Comparison of ENCODE assay signal across 21 cellular contexts in the genomic region with DNA sequence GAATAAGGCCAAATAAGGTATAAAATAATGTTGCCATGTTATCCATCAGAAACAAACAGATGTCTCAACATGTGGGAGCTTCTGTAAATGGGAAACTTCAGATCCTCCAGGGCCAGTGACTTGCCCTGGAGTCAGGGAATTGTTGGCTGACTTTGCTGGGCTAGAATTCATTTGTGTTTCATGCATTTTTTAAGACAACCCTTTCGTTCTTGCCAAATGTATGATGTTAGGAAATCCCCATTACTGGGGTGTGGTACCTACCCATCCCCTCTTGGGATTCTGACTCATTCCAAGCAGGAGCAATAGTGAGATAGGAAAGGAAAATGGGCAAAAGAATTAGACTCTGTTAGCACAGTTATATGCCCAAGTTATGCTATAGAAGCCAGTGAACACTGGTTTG. TPM values are rescaled to one million over a fixed set of nuclear protein-coding genes. Genes with fewer than 3 reads are reported as not detected.
A peak's percentile ranks its signal among the peaks of the same experiment; 100 is the strongest.
DNase-seq lines count a peak whose midpoint lies in the region; ATAC-seq and TF ChIP-seq lines count a peak whose summit lies in the region.
"Had no signal": no experiment of that assay in that cellular context is flagged by ENCODE, and none has a peak within 500 bp of the region (broad histone marks: within the 10 kb centered on the region; RNA-seq: fewer than 3 reads in every experiment).

No MANE protein-coding gene starts in this region.

- no peak overlapping the region for H3K27ac Mint-ChIP-seq in activated CD8-positive, alpha-beta memory T cell treated with anti-CD3 and anti-CD28 coated beads, Interleukin-2, amount 10 ng/mL, durations not matched to agents 7 days and 5 days
- H3K27ac Mint-ChIP-seq: activated CD4-positive, alpha-beta T cell treated with anti-CD3 and anti-CD28 coated beads, Interleukin-2, amount 10 ng/mL, durations not matched to agents 7 days and 5 days; activated T-cell treated with anti-CD3 and anti-CD28 coated beads, Interleukin-2, amount 50 U/mL, for 72 hours had no signal

- peaks cover 24% of the 10 kb centered on the region for H3K36me3 Mint-ChIP-seq in activated CD8-positive, alpha-beta memory T cell treated with anti-CD3 and anti-CD28 coated beads, Interleukin-2, amount 10 ng/mL, durations not matched to agents 7 days and 5 days

- 0 to 8% methylated on average over 1 of the region's 1 CpG for WGBS in aorta, 2 donors

- H3K4me3 ChIP-seq in HFF-Myc (replicated peaks; ENCODE audit: low read depth, low read length) (no peak overlapping the region), cardiac fibroblast (replicated peaks in 1 of 2; ENCODE audit: low read depth in 2 of 2, low read length in 2 of 2) (no peak overlapping the region), left ventricle myocardium inferior (no peak overlapping the region), aorta (ENCODE audit: low read length in 2 of 2) (no peak overlapping the region)
- H3K4me3 ChIP-seq: mucosa of descending colon, uterus had no signal

- H3K27me3 ChIP-seq in left ventricle myocardium inferior (ENCODE audit: low read depth) (no peaks in the 10 kb centered on the region), aorta (ENCODE audit: control insufficient read depth in 1 of 2, insufficient read depth in 2 of 2, low read length in 1 of 2) (no peaks in the 10 kb centered on the region)
- H3K27me3 ChIP-seq: uterus had no signal

- ATAC-seq in aorta (ENCODE audit: low FRiP score), result peak; percentile 52
- no peak for ATAC-seq in activated CD8-positive, alpha-beta memory T cell treated with anti-CD3 and anti-CD28 coated beads, Interleukin-2, amount 10 ng/mL, durations not matched to agents 7 days and 5 days
- ATAC-seq: activated T-cell treated with anti-CD3 and anti-CD28 coated beads, Interleukin-2, amount 50 U/mL, for 72 hours; mucosa of descending colon had no signal

- CTCF ChIA-PET in activated CD8-positive, alpha-beta memory T cell treated with anti-CD3 and anti-CD28 coated beads, Interleukin-2, amount 10 ng/mL, durations not matched to agents 7 days and 5 days (lab: Charles Lee), result no interaction called here

- H3K9me3 ChIP-seq in left ventricle myocardium inferior (replicated peaks) (peaks cover 24% of the 10 kb centered on the region), aorta (ENCODE audit: control insufficient read depth, low read length) (peaks cover 2% of the 10 kb centered on the region)
- H3K9me3 ChIP-seq: uterus had no signal

- no peak overlapping the region for H3K4me3 Mint-ChIP-seq in activated CD8-positive, alpha-beta memory T cell treated with anti-CD3 and anti-CD28 coated beads, Interleukin-2, amount 10 ng/mL, durations not matched to agents 7 days and 5 days
- H3K4me3 Mint-ChIP-seq: activated CD4-positive, alpha-beta T cell treated with anti-CD3 and anti-CD28 coated beads, Interleukin-2, amount 10 ng/mL, durations not matched to agents 7 days and 5 days; activated T-cell treated with anti-CD3 and anti-CD28 coated beads, Interleukin-2, amount 50 U/mL, for 72 hours had no signal

- DNase-seq in HFF-Myc (ENCODE audit: extremely low read depth, low read depth), result peak; percentile 26
- peak; percentile 92 to 95 for DNase-seq in cardiac fibroblast (ENCODE audit: low read depth in 2 of 2)
- no peak for DNase-seq in left ventricle myocardium inferior
- DNase-seq in aorta, result no peak
- DNase-seq in activated CD8-positive, alpha-beta memory T cell treated with anti-CD3 and anti-CD28 coated beads, Interleukin-2, amount 10 ng/mL, durations not matched to agents 7 days and 5 days, result no peak
- DNase-seq in NK-92 treated with Interleukin-12 subunit alpha and Interleukin-12 subunit beta, amount 100 ng/mL, for 24 hours (lab: John Stamatoyannopoulos, UW), result no peak
- DNase-seq in activated naive CD4-positive, alpha-beta T cell treated with Interleukin-2 at 50 U/mL for 16 hours, result no peak
- DNase-seq: activated CD4-positive, alpha-beta T cell treated with anti-CD3 and anti-CD28 coated beads, Interleukin-2, amount 10 ng/mL, durations not matched to agents 7 days and 5 days; activated T-cell treated with anti-CD3 and anti-CD28 coated beads, Interleukin-2, amount 50 U/mL, for 72 hours; amygdala; COR-L47; H7; islet precursor cell; mucosa of descending colon; NCI-H1694 treated with DMSO at 0.1 percent for 48 hours; NCI-H69; stimulated activated CD4-positive, alpha-beta T cell treated with anti-CD3 and anti-CD28 coated beads, Interleukin-2, amount 100 ng/mL, for 48 hours; T-helper 2 cell; uterus had no signal

- peaks cover 2% of the 10 kb centered on the region for H3K27me3 Mint-ChIP-seq in activated CD8-positive, alpha-beta memory T cell treated with anti-CD3 and anti-CD28 coated beads, Interleukin-2, amount 10 ng/mL, durations not matched to agents 7 days and 5 days
- H3K27me3 Mint-ChIP-seq: activated CD4-positive, alpha-beta T cell treated with anti-CD3 and anti-CD28 coated beads, Interleukin-2, amount 10 ng/mL, durations not matched to agents 7 days and 5 days had no signal

- intact Hi-C loops in left ventricle myocardium inferior (cut with micrococcal nuclease) (no loop called here), aorta (cut with DNase I) (no loop called here)

- no peaks in the 10 kb centered on the region for H3K4me1 ChIP-seq in left ventricle myocardium inferior
- H3K4me1 ChIP-seq in aorta (ENCODE audit: control insufficient read depth in 1 of 2, insufficient read depth in 2 of 2, low read length in 2 of 2), result no peaks in the 10 kb centered on the region
- H3K4me1 ChIP-seq: uterus had no signal

- no peaks in the 10 kb centered on the region for H3K4me1 Mint-ChIP-seq in activated CD8-positive, alpha-beta memory T cell treated with anti-CD3 and anti-CD28 coated beads, Interleukin-2, amount 10 ng/mL, durations not matched to agents 7 days and 5 days
- H3K4me1 Mint-ChIP-seq: activated CD4-positive, alpha-beta T cell treated with anti-CD3 and anti-CD28 coated beads, Interleukin-2, amount 10 ng/mL, durations not matched to agents 7 days and 5 days had no signal

- peaks cover 15% of the 10 kb centered on the region for H3K9me3 Mint-ChIP-seq in activated CD8-positive, alpha-beta memory T cell treated with anti-CD3 and anti-CD28 coated beads, Interleukin-2, amount 10 ng/mL, durations not matched to agents 7 days and 5 days (ENCODE audit: low read depth)

- peak overlapping the region; percentile 26 for H3K27ac ChIP-seq in left ventricle myocardium inferior (replicated peaks)
- H3K27ac ChIP-seq in aorta (ENCODE audit: low read depth in 1 of 2, low read length in 2 of 2), result no peak overlapping the region
- H3K27ac ChIP-seq: KMS-11, uterus had no signal

- H3K36me3 ChIP-seq in left ventricle myocardium inferior (peaks cover 5% of the 10 kb centered on the region), aorta (ENCODE audit: control insufficient read depth in 1 of 2, insufficient read depth in 2 of 2, low read length in 1 of 2) (peaks cover 4 to 7% of the 10 kb centered on the region in 2 donors)
- H3K36me3 ChIP-seq: uterus had no signal

- TF ChIP-seq CTCF in HFF-Myc (IDR thresholded peaks at IDR 0.05; ENCODE audit: low read depth, low read length, missing control alignments), result no peak
- TF ChIP-seq CTCF in cardiac fibroblast (IDR thresholded peaks at IDR 0.05; ENCODE audit: low read depth, low read length), result no peak
- TF ChIP-seq CTCF in left ventricle myocardium inferior (IDR thresholded peaks at IDR 0.05; ENCODE audit: borderline replicate concordance), result no peak

RNA-seq across cellular contexts. Expression of gene CCDC195, which starts 38.0 kb away (rescaled TPM):
- total RNA-seq in left ventricle myocardium inferior, result not detected
- total RNA-seq in aorta, result not detected
- not detected for polyA plus RNA-seq in aorta
- total RNA-seq in activated CD8-positive, alpha-beta memory T cell treated with anti-CD3 and anti-CD28 coated beads, Interleukin-2, amount 10 ng/mL, durations not matched to agents 7 days and 5 days, result not detected
- total RNA-seq: activated CD4-positive, alpha-beta T cell treated with anti-CD3 and anti-CD28 coated beads, Interleukin-2, amount 10 ng/mL, durations not matched to agents 7 days and 5 days; activated T-cell treated with anti-CD3 and anti-CD28 coated beads, Interleukin-2, amount 50 U/mL, for 72 hours; H7; mucosa of descending colon; pulmonary artery endothelial cell; uterus had no signal

Comparison
In these comparisons a context has a peak if more than half of its experiments do, and no peak if none do; other contexts are left out.
1. DNase-seq: peak in HFF-Myc (single experiment) and cardiac fibroblast (2 of 2); none in left ventricle myocardium inferior (single experiment), aorta (0 of 2), activated CD8-positive, alpha-beta memory T cell treated with anti-CD3 and anti-CD28 coated beads, Interleukin-2, amount 10 ng/mL, durations not matched to agents 7 days and 5 days (single experiment), NK-92 treated with Interleukin-12 subunit alpha and Interleukin-12 subunit beta, amount 100 ng/mL, for 24 hours (single experiment) and activated naive CD4-positive, alpha-beta T cell treated with Interleukin-2 at 50 U/mL for 16 hours (single experiment).